In genomic region chr1:40389871-40390560, GRCh38 we compare ENCODE assay signal across 9 cellular contexts. TPM values are rescaled to one million over a fixed set of nuclear protein-coding genes. Genes with fewer than 3 reads are reported as not detected.
A peak's percentile ranks its signal among the peaks of the same experiment; 100 is the strongest.
DNase-seq lines count a peak whose midpoint lies in the region; ATAC-seq, FAIRE-seq and TF ChIP-seq lines count a peak whose summit lies in the region.
"Had no signal": no experiment of that assay in that cellular context is flagged by ENCODE, and none has a peak within 500 bp of the region (broad histone marks: within the 10 kb centered on the region; RNA-seq: fewer than 3 reads in every experiment).

No MANE protein-coding gene starts in this region.

- ATAC-seq in activated naive CD8-positive, alpha-beta T cell treated with anti-CD3 and anti-CD28 coated beads, Interleukin-2, amount 10 ng/mL, durations not matched to agents 7 days and 5 days (ENCODE audit: low read depth): no peak
- peak; percentile 8 for ATAC-seq in stimulated activated naive CD8-positive, alpha-beta T cell treated with anti-CD3 and anti-CD28 coated beads, Interleukin-15, amount 100 ng/mL, for 72 hours

- no peak overlapping the region for H3K4me3 ChIP-seq in right atrium auricular region
- H3K4me3 ChIP-seq in SJCRH30: no peak overlapping the region

- no peak for TF ChIP-seq POLR2A in H54 (IDR thresholded peaks at IDR 0.05; ENCODE audit: low read depth, low read length)

- H3K4me1 Mint-ChIP-seq in HFFc6 (ENCODE audit: low read depth): peaks cover 62% of the 10 kb centered on the region
- peaks cover 75% of the 10 kb centered on the region for H3K4me1 Mint-ChIP-seq in activated naive CD8-positive, alpha-beta T cell treated with anti-CD3 and anti-CD28 coated beads, Interleukin-2, amount 10 ng/mL, durations not matched to agents 7 days and 5 days
- peaks cover 85% of the 10 kb centered on the region for H3K4me1 Mint-ChIP-seq in stimulated activated naive CD8-positive, alpha-beta T cell treated with anti-CD3 and anti-CD28 coated beads, Interleukin-15, amount 100 ng/mL, for 72 hours

- H3K4me3 Mint-ChIP-seq in HFFc6: peak overlapping the region; percentile 41
- peak overlapping the region; percentile 93 for H3K4me3 Mint-ChIP-seq in activated naive CD8-positive, alpha-beta T cell treated with anti-CD3 and anti-CD28 coated beads, Interleukin-2, amount 10 ng/mL, durations not matched to agents 7 days and 5 days
- peak overlapping the region; percentile 81 to 99 for H3K4me3 Mint-ChIP-seq in stimulated activated naive CD8-positive, alpha-beta T cell treated with anti-CD3 and anti-CD28 coated beads, Interleukin-15, amount 100 ng/mL, for 72 hours

- H3K27ac ChIP-seq in right atrium auricular region: peak overlapping the region; percentile 28 to 65
- no peak overlapping the region for H3K27ac ChIP-seq in SJCRH30

- no peaks in the 10 kb centered on the region for H3K27me3 Mint-ChIP-seq in HFFc6 (ENCODE audit: insufficient read depth)
- H3K27me3 Mint-ChIP-seq in activated naive CD8-positive, alpha-beta T cell treated with anti-CD3 and anti-CD28 coated beads, Interleukin-2, amount 10 ng/mL, durations not matched to agents 7 days and 5 days: no peaks in the 10 kb centered on the region
- no peaks in the 10 kb centered on the region for H3K27me3 Mint-ChIP-seq in stimulated activated naive CD8-positive, alpha-beta T cell treated with anti-CD3 and anti-CD28 coated beads, Interleukin-15, amount 100 ng/mL, for 72 hours

- peak overlapping the region; percentile 59 for H3K27ac Mint-ChIP-seq in HFFc6
- H3K27ac Mint-ChIP-seq in activated naive CD8-positive, alpha-beta T cell treated with anti-CD3 and anti-CD28 coated beads, Interleukin-2, amount 10 ng/mL, durations not matched to agents 7 days and 5 days: peak overlapping the region; percentile 94
- peak overlapping the region; percentile 62 to 98 for H3K27ac Mint-ChIP-seq in stimulated activated naive CD8-positive, alpha-beta T cell treated with anti-CD3 and anti-CD28 coated beads, Interleukin-15, amount 100 ng/mL, for 72 hours

- no peaks in the 10 kb centered on the region for H3K9me3 ChIP-seq in right atrium auricular region
- no peaks in the 10 kb centered on the region for H3K9me3 ChIP-seq in SJCRH30 (replicated peaks)
- H3K9me3 ChIP-seq: heart left ventricle had no signal

- H3K36me3 ChIP-seq in right atrium auricular region (no peaks in the 10 kb centered on the region), SJCRH30 (no peaks in the 10 kb centered on the region)

- H3K9me3 Mint-ChIP-seq in HFFc6: no peaks in the 10 kb centered on the region
- no peaks in the 10 kb centered on the region for H3K9me3 Mint-ChIP-seq in activated naive CD8-positive, alpha-beta T cell treated with anti-CD3 and anti-CD28 coated beads, Interleukin-2, amount 10 ng/mL, durations not matched to agents 7 days and 5 days
- H3K9me3 Mint-ChIP-seq in stimulated activated naive CD8-positive, alpha-beta T cell treated with anti-CD3 and anti-CD28 coated beads, Interleukin-15, amount 100 ng/mL, for 72 hours: no peaks in the 10 kb centered on the region

- DNase-seq in HFFc6 (peak; percentile 59), right atrium auricular region (ENCODE audit: low spot score) (no peak), NCI-H510A treated with DMSO at 0.1 percent for 48 hours (lab: John Stamatoyannopoulos, UW) (no peak), H54 (ENCODE audit: insufficient read length, low spot score) (no peak), frontal cortex (ENCODE audit: low spot score in 2 of 2) (no peak), SJCRH30 (no peak)
- no peak for DNase-seq in activated naive CD8-positive, alpha-beta T cell treated with anti-CD3 and anti-CD28 coated beads, Interleukin-2, amount 10 ng/mL, durations not matched to agents 7 days and 5 days
- no peak for DNase-seq in stimulated activated naive CD8-positive, alpha-beta T cell treated with anti-CD3 and anti-CD28 coated beads, Interleukin-15, amount 100 ng/mL, for 72 hours
- DNase-seq: heart left ventricle had no signal

- no peaks in the 10 kb centered on the region for H3K27me3 ChIP-seq in right atrium auricular region
- H3K27me3 ChIP-seq in SJCRH30: no peaks in the 10 kb centered on the region
- H3K27me3 ChIP-seq: heart left ventricle had no signal

- POLR2A ChIA-PET in activated naive CD8-positive, alpha-beta T cell treated with anti-CD3 and anti-CD28 coated beads, Interleukin-2, amount 10 ng/mL, durations not matched to agents 7 days and 5 days (lab: Charles Lee): interaction anchor here (1.0 to 10.4 kb wide), 6 partner anchors 8 to 74 kb away, joined by 3 to 175 read pairs (median 6); partner anchors contain the start of gene SMAP2

- TF ChIP-seq CTCF in HFFc6 (IDR thresholded peaks at IDR 0.05) (no peak), right atrium auricular region (IDR thresholded peaks at IDR 0.05) (no peak)

- H3K4me1 ChIP-seq in right atrium auricular region (peaks cover 0 to 38% of the 10 kb centered on the region in 2 donors), SJCRH30 (peaks cover 14% of the 10 kb centered on the region)

- H3K36me3 Mint-ChIP-seq in HFFc6 (ENCODE audit: low read depth): no peaks in the 10 kb centered on the region; the same call in 1 of the 2 replicates
- H3K36me3 Mint-ChIP-seq in activated naive CD8-positive, alpha-beta T cell treated with anti-CD3 and anti-CD28 coated beads, Interleukin-2, amount 10 ng/mL, durations not matched to agents 7 days and 5 days: peaks cover 21% of the 10 kb centered on the region

- FAIRE-seq in H54 (lab: Jason Lieb, UNC): no peak
- FAIRE-seq in frontal cortex (lab: Jason Lieb, UNC): no peak

RNA-seq across cellular contexts. Expression of gene SMAP2, which starts 16.5 kb away (rescaled TPM):
- 10 to 100 TPM; 27.7 to 37.5 (median 32.7) TPM for total RNA-seq in HFFc6 (2021; fragmentation: NEBNext Ultra II Directional; extraction: Animal tissue kit (Norgen Biotek cat#: 25700))
- 100 to 1,000 TPM; 133 to 138 TPM for total RNA-seq in activated naive CD8-positive, alpha-beta T cell treated with anti-CD3 and anti-CD28 coated beads, Interleukin-2, amount 10 ng/mL, durations not matched to agents 7 days and 5 days
- total RNA-seq in right atrium auricular region (10 to 100 TPM; 19.8 to 20.8 TPM), frontal cortex (28.1 TPM)
- total RNA-seq in SJCRH30 (2014; rRNA removed; shearing (Covaris generic)): 15.0 and 16.0 TPM in 2 replicates

Comparison
In these comparisons a context has a peak if more than half of its experiments do, and no peak if none do; other contexts are left out.
1. H3K4me3 Mint-ChIP-seq: peak in every context shown above with its lines; median percentile 93 in activated naive CD8-positive, alpha-beta T cell treated with anti-CD3 and anti-CD28 coated beads, Interleukin-2, amount 10 ng/mL, durations not matched to agents 7 days and 5 days; 90 in stimulated activated naive CD8-positive, alpha-beta T cell treated with anti-CD3 and anti-CD28 coated beads, Interleukin-15, amount 100 ng/mL, for 72 hours; 41 in HFFc6.